Comparison of ENCODE assay signal across 15 cellular contexts in genomic region chr3:87855626-87856025, GRCh38.
A peak's percentile ranks its signal among the peaks of the same experiment; 100 is the strongest.
DNase-seq lines count a peak whose midpoint lies in the region; ATAC-seq and FAIRE-seq lines count a peak whose summit lies in the region.
"Had no signal": no experiment of that assay in that cellular context is flagged by ENCODE, and none has a peak within 500 bp of the region (broad histone marks: within the 10 kb centered on the region; RNA-seq: fewer than 3 reads in every experiment).

No MANE protein-coding gene starts in this region.

- intact Hi-C loops in left colon (cut with DNase I, micrococcal nuclease): no loop called here

- ATAC-seq in left colon: no peak
- ATAC-seq: stimulated activated naive B cell treated with anti-CD40 and anti-IgM and Interleukin-4, amounts not matched to agents 10 μg/mL and 1 μg/mL and 100 μg/mL, for 72 hours had no signal

- FAIRE-seq in urothelium cell line (lab: Jason Lieb, UNC): no peak

- peak; percentile 69 for DNase-seq in HCEC 1CT
- DNase-seq in astrocyte of the hippocampus (ENCODE audit: low read depth, low spot score): peak; percentile 1
- peak; percentile 18 for DNase-seq in iris pigment epithelial cell (ENCODE audit: low read depth)
- DNase-seq in urothelium cell line (ENCODE audit: low spot score): peak; percentile 6
- no peak for DNase-seq in NCI-H2227 (lab: John Stamatoyannopoulos, UW; ENCODE audit: unreplicated experiment)
- DNase-seq in C1 segment of cervical spinal cord (lab: John Stamatoyannopoulos, UW): no peak
- no peak for DNase-seq in left colon
- DNase-seq: activated naive CD8-positive, alpha-beta T cell treated with anti-CD3 and anti-CD28 coated beads, Interleukin-2, amount 10 ng/mL, durations not matched to agents 7 days and 5 days; Calu3; NCI-H187; NCI-H526; Peyer's patch; stimulated activated naive B cell treated with anti-CD40 and anti-IgM and Interleukin-4, amounts not matched to agents 10 μg/mL and 1 μg/mL and 100 μg/mL, for 72 hours; T-helper 1 cell; upper lobe of left lung had no signal

Comparison
In these comparisons a context has a peak if more than half of its experiments do, and no peak if none do; other contexts are left out.
1. DNase-seq: peak in HCEC 1CT (single experiment), astrocyte of the hippocampus (single experiment), iris pigment epithelial cell (single experiment) and urothelium cell line (single experiment); none in NCI-H2227 (single experiment), C1 segment of cervical spinal cord (0 of 14) and left colon (0 of 2).